In genomic region chr2:43225788-43226557, GRCh38 we compare ENCODE assay signal across 8 cellular contexts. TPM values are rescaled to one million over a fixed set of nuclear protein-coding genes. Genes with fewer than 3 reads are reported as not detected.
A peak's percentile ranks its signal among the peaks of the same experiment; 100 is the strongest.
DNase-seq lines count a peak whose midpoint lies in the region; ATAC-seq, FAIRE-seq and TF ChIP-seq lines count a peak whose summit lies in the region.

No MANE protein-coding gene starts in this region.

- H3K4me3 ChIP-seq in gastroesophageal sphincter, result peak overlapping the region; percentile 73 to 90
- H3K4me3 ChIP-seq in thoracic aorta, result peak overlapping the region; percentile 88

- H3K4me1 ChIP-seq in gastroesophageal sphincter (peaks cover 5 to 58% (median 21%) of the 10 kb centered on the region in 3 donors), thoracic aorta (ENCODE audit: control insufficient read depth in 1 of 2, low read depth in 2 of 2) (peaks cover 27 to 33% of the 10 kb centered on the region in 2 donors)

- TF ChIP-seq EP300 in gastroesophageal sphincter (IDR thresholded peaks at IDR 0.05), result no peak

- ATAC-seq in GM18870 (IDR thresholded peaks at IDR 0.05; ENCODE audit: unreplicated experiment) (peak; percentile 26), HG03135 (IDR thresholded peaks at IDR 0.05; ENCODE audit: unreplicated experiment) (peak; percentile 25), gastroesophageal sphincter (no peak), thoracic aorta (ENCODE audit: insufficient number of reproducible peaks, low FRiP score, low read depth) (peak; percentile 3)

- no peak for TF ChIP-seq CTCF in gastroesophageal sphincter (IDR thresholded peaks at IDR 0.05)
- TF ChIP-seq CTCF in thoracic aorta (IDR thresholded peaks at IDR 0.05), result no peak

- no peak for FAIRE-seq in RCC 7860 (lab: Jason Lieb, UNC)

- 0% methylated on average over 9 to 16 of the region's 80 CpGs for WGBS in gastroesophageal sphincter (ENCODE audit: low coverage in 1 of 2), 2 donors

- TF ChIP-seq POLR2A in gastroesophageal sphincter (IDR thresholded peaks at IDR 0.05), result no peak

- H3K36me3 ChIP-seq in gastroesophageal sphincter, result peaks cover 0 to 41% of the 10 kb centered on the region in 2 donors
- peaks cover 33% of the 10 kb centered on the region for H3K36me3 ChIP-seq in thoracic aorta

- no peaks in the 10 kb centered on the region for H3K27me3 ChIP-seq in gastroesophageal sphincter
- H3K27me3 ChIP-seq in thoracic aorta (replicated peaks; ENCODE audit: insufficient read depth), result no peaks in the 10 kb centered on the region

- DNase-seq in AG20443 (ENCODE audit: low spot score) (peak; percentile 60), RCC 7860 (ENCODE audit: low spot score) (peak; percentile 70), occipital lobe (lab: John Stamatoyannopoulos, UW) (peak; percentile 18), thoracic aorta (ENCODE audit: low spot score) (no peak)
- peak; percentile 57 to 67 (median 61) for DNase-seq in activated naive CD4-positive, alpha-beta T cell (lab: John Stamatoyannopoulos, UW)

- peak overlapping the region; percentile 96 to 99 (median 98) for H3K27ac ChIP-seq in gastroesophageal sphincter
- peak overlapping the region; percentile 98 to 99 for H3K27ac ChIP-seq in thoracic aorta

- H3K9me3 ChIP-seq in gastroesophageal sphincter, result no peaks in the 10 kb centered on the region
- H3K9me3 ChIP-seq in thoracic aorta, result no peaks in the 10 kb centered on the region

RNA-seq across cellular contexts. Expression of gene ZFP36L2, which starts 0.4 kb away (rescaled TPM):
- 10 to 100 TPM; 50.9 to 83.2 (median 73.4) TPM for total RNA-seq in gastroesophageal sphincter
- 2.5 TPM for total RNA-seq in occipital lobe
- total RNA-seq in thoracic aorta, result 100 to 1,000 TPM; 172 to 197 TPM

Comparison
In these comparisons a context has a peak if more than half of its experiments do, and no peak if none do; other contexts are left out.
1. RNA of gene ZFP36L2, which starts 0.4 kb away (total RNA-seq): 172 to 197 TPM in thoracic aorta and 50.9 to 83.2 TPM in gastroesophageal sphincter; 2.5 TPM in occipital lobe (single experiment); every median in the first group is over 10 times any median in the second.